In the genomic region with DNA sequence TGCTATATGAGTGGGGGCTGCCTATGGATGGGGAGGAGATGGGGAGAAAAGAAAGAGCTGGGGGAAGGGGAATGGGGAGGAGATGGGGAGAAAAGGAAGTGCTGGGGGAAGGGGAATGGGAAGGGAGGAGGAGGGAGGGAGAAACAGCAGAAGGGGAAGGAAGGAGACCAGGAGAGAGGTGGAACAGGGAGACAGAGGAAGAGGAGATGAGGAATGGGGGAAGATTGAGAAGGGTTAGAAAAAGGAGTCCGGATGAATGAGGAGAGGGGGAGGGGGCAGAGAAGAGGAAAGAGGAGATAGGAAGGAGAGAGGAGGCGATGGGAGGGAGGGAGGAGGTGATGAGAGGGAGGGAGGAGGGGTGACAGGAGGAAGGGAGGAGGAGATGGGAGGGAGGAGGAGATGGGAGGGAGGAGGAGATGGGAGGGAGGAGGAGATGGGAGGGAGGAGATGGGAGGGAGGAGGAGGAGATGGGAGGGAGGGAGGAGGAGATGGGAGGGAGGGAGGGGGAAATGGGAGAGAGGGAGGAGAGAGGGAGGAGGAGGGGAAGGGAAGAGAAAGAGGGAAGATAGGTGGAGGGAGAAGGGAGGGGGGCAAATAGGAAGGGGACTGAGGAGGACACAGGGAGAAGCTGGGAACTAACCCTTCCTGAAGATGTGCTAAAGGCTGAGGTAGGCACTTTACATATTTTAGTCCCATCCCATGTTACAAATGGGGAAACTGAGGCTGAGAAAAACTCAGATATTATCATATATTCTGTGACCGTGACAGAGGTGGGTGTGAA, we compare ENCODE assay signal across 24 cellular contexts. TPM values are rescaled to one million over a fixed set of nuclear protein-coding genes. Genes with fewer than 3 reads are reported as not detected.
DNase-seq lines count a peak whose midpoint lies in the region; ATAC-seq and TF ChIP-seq lines count a peak whose summit lies in the region.
"Had no signal": no experiment of that assay in that cellular context is flagged by ENCODE, and none has a peak within 500 bp of the region (broad histone marks: within the 10 kb centered on the region; RNA-seq: fewer than 3 reads in every experiment).

No MANE protein-coding gene starts in this region.

- H3K36me3 Mint-ChIP-seq in GM23338 (ENCODE audit: low read depth) = no peaks in the 10 kb centered on the region
- peaks cover 13% of the 10 kb centered on the region for H3K36me3 Mint-ChIP-seq in stimulated activated effector memory CD8-positive, alpha-beta T cell treated with anti-CD3 and anti-CD28 coated beads, Interleukin-12 subunit alpha, Interleukin-12 subunit beta, amount 100 ng/mL, for 72 hours
- H3K36me3 Mint-ChIP-seq in neural progenitor cell = no peaks in the 10 kb centered on the region

- dilution Hi-C loops in IMR-90 (cut with HindIII; ENCODE audit: low sequenced_read_pairs, unreplicated experiment) = no loop called here

- peak overlapping the region; percentile 35 for H2AK9ac ChIP-seq in IMR-90 (replicated peaks; ENCODE audit: low read depth, low read length, poor library complexity)

- H2BK5ac ChIP-seq in IMR-90 (ENCODE audit: low read depth, low read length, poor library complexity, severe bottlenecking) = no peak overlapping the region

- H3K9me2 ChIP-seq in GM23338 (ENCODE audit: insufficient read depth) = no peaks in the 10 kb centered on the region

- no peak overlapping the region for H4K8ac ChIP-seq in IMR-90 (ENCODE audit: low read depth in 2 of 2, low read length in 2 of 2)

- TF ChIP-seq CTCF in GM23338 (conservative IDR thresholded peaks at IDR 0.05; ENCODE audit: low read depth in 2 of 2) (no peak), IMR-90 (conservative IDR thresholded peaks at IDR 0.05; ENCODE audit: low read depth, low read length) (no peak), neural progenitor cell (IDR thresholded peaks at IDR 0.05) (no peak)

- peak overlapping the region; percentile 21; the same call in 1 of the 2 replicates for H2AK5ac ChIP-seq in IMR-90 (ENCODE audit: low read depth, low read length)

- no peak overlapping the region for H3K4me2 ChIP-seq in GM23338
- H3K4me2 ChIP-seq in IMR-90 (ENCODE audit: low read depth, low read length) = no peak overlapping the region
- H3K4me2 ChIP-seq in neural progenitor cell = no peak overlapping the region

- H3K4me3 ChIP-seq in GM23338 (no peak overlapping the region), IMR-90 (ENCODE audit: insufficient read depth, low read depth, low read length) (no peak overlapping the region), neural progenitor cell (no peak overlapping the region)

- no peak for TF ChIP-seq POLR2A in IMR-90 (IDR thresholded peaks at IDR 0.05; ENCODE audit: low read depth, low read length)

- peak; percentile 54 for DNase-seq in GM23338 (ENCODE audit: low spot score)
- no peak for DNase-seq in IMR-90
- peak; percentile 57 for DNase-seq in amniotic epithelial cell (ENCODE audit: low read depth)
- no peak for DNase-seq in stimulated activated effector memory CD8-positive, alpha-beta T cell treated with anti-CD3 and anti-CD28 coated beads, Interleukin-12 subunit alpha, Interleukin-12 subunit beta, amount 100 ng/mL, for 72 hours (ENCODE audit: low spot score in 2 of 2)
- DNase-seq in islet precursor cell = no peak
- no peak for DNase-seq in AG08395 (ENCODE audit: low spot score)
- DNase-seq in neural progenitor cell (ENCODE audit: low spot score) = no peak
- DNase-seq: CD8-positive, alpha-beta memory T cell; DMS 273 treated with DMSO at 0.1 percent for 48 hours; DMS79 treated with DMSO at 0.1 percent for 48 hours; GF-D8; GOT3; HCEC 1CT; Karpas-422; NCI-H1092 treated with DMSO at 0.1 percent for 48 hours; NCI-H1436; NCI-H187; NCI-H2081 treated with DMSO at 0.1 percent for 48 hours; NCI-H2171 treated with DMSO at 0.1 percent for 48 hours; NCI-H524; NCI-H774; SHP77 treated with DMSO at 0.1 percent for 48 hours had no signal

- H4K20me1 ChIP-seq in GM23338 (replicated peaks; ENCODE audit: insufficient read depth) (no peaks in the 10 kb centered on the region), IMR-90 (ENCODE audit: insufficient read depth, low read length) (no peaks in the 10 kb centered on the region), neural progenitor cell (ENCODE audit: low read depth) (no peaks in the 10 kb centered on the region)

- 64 to 100% methylated on average over 1 of the region's 3 CpGs for WGBS in IMR-90 (ENCODE audit: extremely low coverage in 2 of 2, insufficient read length in 1 of 2), 2 experiments

- H3K56ac ChIP-seq in IMR-90 (ENCODE audit: extremely low read depth, insufficient read depth, low read length) = no peak overlapping the region

- H3K9me3 ChIP-seq in IMR-90 (ENCODE audit: control insufficient read depth, insufficient read depth, low read length) (no peaks in the 10 kb centered on the region), neural progenitor cell (ENCODE audit: low read depth) (no peaks in the 10 kb centered on the region)

- in situ Hi-C loops in IMR-90 (cut with MboI; ENCODE audit: low sequenced_read_pairs) = no loop called here

- BruUV-seq in IMR-90 (replicated peaks; lab: Mats Ljungman, UMichigan) = no TSS peak

- H3K27me3 ChIP-seq in GM23338 (ENCODE audit: insufficient read depth) (peaks cover 3% of the 10 kb centered on the region; the same call in 1 of the 2 replicates), IMR-90 (ENCODE audit: control insufficient read depth, insufficient read depth, low read length) (peaks cover 4% of the 10 kb centered on the region; the same call in 1 of the 2 replicates), neural progenitor cell (no peaks in the 10 kb centered on the region)

- ATAC-seq in GM23338 = no peak
- no peak for ATAC-seq in IMR-90 (ENCODE audit: low read depth)
- no peak for ATAC-seq in stimulated activated effector memory CD8-positive, alpha-beta T cell treated with anti-CD3 and anti-CD28 coated beads, Interleukin-12 subunit alpha, Interleukin-12 subunit beta, amount 100 ng/mL, for 72 hours

- no peak overlapping the region for H3K27ac Mint-ChIP-seq in GM23338
- peak overlapping the region; percentile 63 for H3K27ac Mint-ChIP-seq in stimulated activated effector memory CD8-positive, alpha-beta T cell treated with anti-CD3 and anti-CD28 coated beads, Interleukin-12 subunit alpha, Interleukin-12 subunit beta, amount 100 ng/mL, for 72 hours
- H3K27ac Mint-ChIP-seq in neural progenitor cell = no peak overlapping the region
- H3K27ac Mint-ChIP-seq: CD8-positive, alpha-beta memory T cell; IgD-negative memory B cell had no signal

- H3K9me3 Mint-ChIP-seq in GM23338 = no peaks in the 10 kb centered on the region
- H3K9me3 Mint-ChIP-seq in stimulated activated effector memory CD8-positive, alpha-beta T cell treated with anti-CD3 and anti-CD28 coated beads, Interleukin-12 subunit alpha, Interleukin-12 subunit beta, amount 100 ng/mL, for 72 hours = no peaks in the 10 kb centered on the region
- H3K9me3 Mint-ChIP-seq in neural progenitor cell = no peaks in the 10 kb centered on the region
- H3K9me3 Mint-ChIP-seq: CD8-positive, alpha-beta memory T cell; IgD-negative memory B cell had no signal

- POLR2A ChIA-PET in IMR-90 (lab: Charles Lee; ENCODE audit: unreplicated experiment) = no interaction called here

- H3K27me3 Mint-ChIP-seq in GM23338 (ENCODE audit: insufficient read depth, low read depth, poor library complexity) (peaks cover 6% of the 10 kb centered on the region), neural progenitor cell (ENCODE audit: insufficient read depth, low read depth) (peaks cover 2% of the 10 kb centered on the region)
- H3K27me3 Mint-ChIP-seq: CD8-positive, alpha-beta memory T cell; IgD-negative memory B cell had no signal

- H4K91ac ChIP-seq in IMR-90 (ENCODE audit: insufficient read depth, low read depth, low read length) = no peak overlapping the region

- intact Hi-C loops in IMR-90 (cut with micrococcal nuclease) = no loop called here

- no peak for TF ChIP-seq RAD21 in IMR-90 (IDR thresholded peaks at IDR 0.05; ENCODE audit: low read length)

- H3F3A ChIP-seq in GM23338 (replicated peaks; ENCODE audit: low read depth) = no peaks in the 10 kb centered on the region
- H3F3A ChIP-seq in neural progenitor cell (ENCODE audit: low read depth) = no peaks in the 10 kb centered on the region

- H3K4me1 Mint-ChIP-seq in GM23338 (peaks cover 21% of the 10 kb centered on the region), neural progenitor cell (peaks cover 22% of the 10 kb centered on the region)
- peaks cover under 1% of the 10 kb centered on the region for H3K4me1 Mint-ChIP-seq in stimulated activated effector memory CD8-positive, alpha-beta T cell treated with anti-CD3 and anti-CD28 coated beads, Interleukin-12 subunit alpha, Interleukin-12 subunit beta, amount 100 ng/mL, for 72 hours

- H2BK15ac ChIP-seq in IMR-90 (ENCODE audit: low read depth, low read length) = no peak overlapping the region

- H3K4me1 ChIP-seq in GM23338 (ENCODE audit: insufficient read depth) (peaks cover 7% of the 10 kb centered on the region; the same call in 1 of the 2 replicates), IMR-90 (ENCODE audit: control insufficient read depth, insufficient read depth, low read length) (no peaks in the 10 kb centered on the region; the same call in 1 of the 2 replicates), neural progenitor cell (no peaks in the 10 kb centered on the region)

- H3K18ac ChIP-seq in IMR-90 (ENCODE audit: low read depth, low read length) = no peak overlapping the region

- H2AFZ ChIP-seq in GM23338 (no peak overlapping the region), IMR-90 (replicated peaks; ENCODE audit: low read length, poor library complexity) (no peak overlapping the region), neural progenitor cell (replicated peaks) (no peak overlapping the region)

- CTCF ChIA-PET in IMR-90 (lab: Yijun Ruan, JAX) = no interaction called here

- no peak overlapping the region for H3K14ac ChIP-seq in IMR-90 (replicated peaks; ENCODE audit: low read depth, low read length)

- H3K27ac ChIP-seq in GM23338 (ENCODE audit: low read depth) = no peak overlapping the region
- H3K27ac ChIP-seq in IMR-90 (ENCODE audit: insufficient read depth, low read length) = no peak overlapping the region
- H3K27ac ChIP-seq in neural progenitor cell = no peak overlapping the region
- H3K27ac ChIP-seq: C4-2B had no signal

- H3K23ac ChIP-seq in IMR-90 (ENCODE audit: low read depth, low read length) = no peak overlapping the region

- no peak overlapping the region for H2BK20ac ChIP-seq in IMR-90 (ENCODE audit: low read depth, low read length)

- H3K79me2 ChIP-seq in GM23338 (replicated peaks; ENCODE audit: insufficient read depth) = no peaks in the 10 kb centered on the region
- no peaks in the 10 kb centered on the region for H3K79me2 ChIP-seq in neural progenitor cell (ENCODE audit: low read depth)

- H3K36me3 ChIP-seq in GM23338 (ENCODE audit: insufficient read depth) = no peaks in the 10 kb centered on the region
- no peaks in the 10 kb centered on the region; the same call in 1 of the 2 replicates for H3K36me3 ChIP-seq in IMR-90 (ENCODE audit: control insufficient read depth, insufficient read depth, low read length)
- H3K36me3 ChIP-seq in neural progenitor cell = no peaks in the 10 kb centered on the region

- no peak overlapping the region for H4K5ac ChIP-seq in IMR-90 (ENCODE audit: low read depth, low read length)

- no peak overlapping the region for H3K4ac ChIP-seq in IMR-90 (ENCODE audit: low read depth, low read length)

- H3K9ac ChIP-seq in IMR-90 (ENCODE audit: low read depth, low read length) (no peak overlapping the region), neural progenitor cell (no peak overlapping the region)

- H3K4me3 Mint-ChIP-seq in GM23338 = no peak overlapping the region; the same call in 2 of the 3 replicates
- no peak overlapping the region for H3K4me3 Mint-ChIP-seq in stimulated activated effector memory CD8-positive, alpha-beta T cell treated with anti-CD3 and anti-CD28 coated beads, Interleukin-12 subunit alpha, Interleukin-12 subunit beta, amount 100 ng/mL, for 72 hours
- no peak overlapping the region for H3K4me3 Mint-ChIP-seq in neural progenitor cell
- H3K4me3 Mint-ChIP-seq: CD8-positive, alpha-beta memory T cell; IgD-negative memory B cell had no signal

- no peaks in the 10 kb centered on the region for H3K79me1 ChIP-seq in IMR-90 (ENCODE audit: low read depth in 1 of 2, low read length in 2 of 2)

- peaks cover 3% of the 10 kb centered on the region; the same call in 1 of the 2 replicates for H3K9me1 ChIP-seq in IMR-90 (ENCODE audit: insufficient read depth, low read length)

- H2BK120ac ChIP-seq in IMR-90 (ENCODE audit: low read depth, low read length) = no peak overlapping the region

RNA-seq across cellular contexts. Expression of gene BCL2L10, which starts 6.6 kb away (rescaled TPM):
- total RNA-seq in GM23338 (2014; rRNA removed; shearing (Covaris generic)) = 1.6 and 3.3 TPM in 2 replicates
- polyA plus RNA-seq in GM23338 (2016; fragmentation: Nextera tagmentation; extraction: Ambion mirVana) = 1.9 and 4.3 TPM in 2 replicates
- not detected in 2 replicates for total RNA-seq in IMR-90 (2012; rRNA removed)
- not detected in 2 replicates for polyA plus RNA-seq in IMR-90 (2012; rRNA removed)
- 0.07 and 0.08 TPM in 2 replicates for polyA plus RNA-seq in IMR-90 (2012; cell fraction: cytosol; rRNA removed)
- 0.10 and 0.31 TPM in 2 replicates for polyA plus RNA-seq in IMR-90 (2012; cell fraction: nucleus; rRNA removed; ENCODE audit: low replicate concordance)
- 0.22 and 0.31 TPM in 2 replicates for total RNA-seq in neural progenitor cell (ENCODE audit: low replicate concordance)

Comparison
In these comparisons a context has a peak if more than half of its experiments do, and no peak if none do; other contexts are left out.
1. DNase-seq: peak in GM23338 (single experiment) and amniotic epithelial cell (single experiment); none in IMR-90 (single experiment), stimulated activated effector memory CD8-positive, alpha-beta T cell treated with anti-CD3 and anti-CD28 coated beads, Interleukin-12 subunit alpha, Interleukin-12 subunit beta, amount 100 ng/mL, for 72 hours (0 of 2), islet precursor cell (single experiment), AG08395 (single experiment) and neural progenitor cell (single experiment).